23 cellular contexts compared by ENCODE assay signal in the genomic region with DNA sequence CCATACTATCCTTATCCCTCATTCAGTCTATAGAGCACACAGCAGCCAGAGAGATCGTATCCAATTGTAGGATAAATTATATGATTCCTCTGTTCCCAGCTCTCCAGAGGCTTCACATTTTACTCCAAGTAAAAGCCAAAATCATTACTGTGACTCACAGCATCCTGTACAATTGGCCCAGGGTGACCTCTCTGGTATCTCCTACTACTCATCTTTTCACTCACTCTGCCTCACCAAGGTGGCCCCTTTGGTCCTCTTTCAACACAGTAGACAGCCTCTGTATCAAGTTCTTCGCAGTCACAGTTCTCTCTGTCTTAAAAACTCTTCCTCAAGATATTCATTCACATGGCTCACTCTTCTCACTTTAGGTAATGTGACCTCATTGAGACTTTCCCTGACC.
DNase-seq lines count a peak whose midpoint lies in the region; ATAC-seq and TF ChIP-seq lines count a peak whose summit lies in the region.
"Had no signal": no experiment of that assay in that cellular context is flagged by ENCODE, and none has a peak within 500 bp of the region (broad histone marks: within the 10 kb centered on the region; RNA-seq: fewer than 3 reads in every experiment).

No MANE protein-coding gene starts in this region.

- CTCF ChIA-PET in A673 (lab: Charles Lee), result no interaction called here

- TF ChIP-seq POLR2A in adrenal gland (IDR thresholded peaks at IDR 0.05) (no peak), thyroid gland (IDR thresholded peaks at IDR 0.05) (no peak)

- no peak overlapping the region for H3K4me3 ChIP-seq in A673 (ENCODE audit: low read depth, low read length, poor library complexity, severe bottlenecking)
- no peak overlapping the region for H3K4me3 ChIP-seq in RWPE2 (ENCODE audit: severe bottlenecking)
- H3K4me3 ChIP-seq in adrenal gland, result no peak overlapping the region
- H3K4me3 ChIP-seq in thyroid gland (replicated peaks in 1 of 3), result no peak overlapping the region

- POLR2A ChIA-PET in A673 (lab: Charles Lee; ENCODE audit: low non-redundant PET), result no interaction called here

- intact Hi-C loops in A673 (cut with micrococcal nuclease; ENCODE audit: unreplicated experiment), result no loop called here
- intact Hi-C loops in adrenal gland (cut with DNase I), result no loop called here
- intact Hi-C loops in thyroid gland (cut with DNase I), result no loop called here

- peak; percentile 36; the same call in 2 of the 3 replicates for ATAC-seq in RWPE2 (ENCODE audit: low read depth)
- ATAC-seq in foreskin keratinocyte, result peak; percentile 53
- no peak for ATAC-seq in HG02970 (IDR thresholded peaks at IDR 0.05; ENCODE audit: low FRiP score, unreplicated experiment)
- ATAC-seq: CD8-positive, alpha-beta T cell; Panc1 had no signal

- 60 to 80% (median 70%) methylated on average over 2 of the region's 2 CpGs for WGBS in adrenal gland, 4 donors
- 80 to 93% methylated on average over 2 of the region's 2 CpGs for WGBS in thyroid gland, 2 donors

- H3K27ac ChIP-seq in A673 (ENCODE audit: low read depth, low read length, poor library complexity, severe bottlenecking), result no peak overlapping the region
- H3K27ac ChIP-seq in RWPE2 (ENCODE audit: poor library complexity, severe bottlenecking), result no peak overlapping the region
- H3K27ac ChIP-seq in foreskin keratinocyte, result no peak overlapping the region
- no peak overlapping the region for H3K27ac ChIP-seq in adrenal gland
- no peak overlapping the region for H3K27ac ChIP-seq in thyroid gland
- H3K27ac ChIP-seq: C4-2B had no signal

- H3K9me3 ChIP-seq in A673 (ENCODE audit: low read depth, low read length, poor library complexity, severe bottlenecking) (no peaks in the 10 kb centered on the region), RWPE2 (ENCODE audit: severe bottlenecking) (no peaks in the 10 kb centered on the region), adrenal gland (replicated peaks in 1 of 3) (no peaks in the 10 kb centered on the region), thyroid gland (no peaks in the 10 kb centered on the region)
- H3K9me3 ChIP-seq: SK-N-SH had no signal

- H3K27me3 ChIP-seq in A673 (replicated peaks; ENCODE audit: insufficient read depth, low read depth, low read length, poor library complexity) (no peaks in the 10 kb centered on the region), RWPE2 (ENCODE audit: insufficient read depth, poor library complexity, severe bottlenecking) (no peaks in the 10 kb centered on the region), foreskin keratinocyte (no peaks in the 10 kb centered on the region), adrenal gland (no peaks in the 10 kb centered on the region), thyroid gland (no peaks in the 10 kb centered on the region)

- DNase-seq in A673 (ENCODE audit: low spot score) (peak; percentile 26), HS-5 (ENCODE audit: low read depth) (peak; percentile 14), RWPE2 (ENCODE audit: low spot score) (no peak), foreskin keratinocyte (no peak), adrenal gland (no peak), thyroid gland (no peak)
- DNase-seq: Caco-2; CD8-positive, alpha-beta T cell; DMS79 treated with DMSO at 0.1 percent for 48 hours; H7; IMR-90; KG1; NCI-H1092; NCI-H1417 treated with DMSO at 0.1 percent for 48 hours; NCI-H1694 treated with DMSO at 0.1 percent for 48 hours; NCI-H2081; NCI-H2227 treated with DMSO at 0.1 percent for 48 hours; NCI-H526 treated with DMSO at 0.1 percent for 48 hours; SK-N-SH; SW 1271 had no signal

- no peaks in the 10 kb centered on the region for H3K36me3 ChIP-seq in A673 (ENCODE audit: insufficient read depth, low read length, poor library complexity, severe bottlenecking)
- H3K36me3 ChIP-seq in RWPE2 (ENCODE audit: low read depth), result no peaks in the 10 kb centered on the region
- H3K36me3 ChIP-seq in adrenal gland (replicated peaks in 1 of 2), result no peaks in the 10 kb centered on the region
- H3K36me3 ChIP-seq in thyroid gland, result no peaks in the 10 kb centered on the region

- H3K4me1 ChIP-seq in A673 (ENCODE audit: insufficient read depth, low read length, poor library complexity, severe bottlenecking), result peaks cover 4% of the 10 kb centered on the region
- peaks cover 10% of the 10 kb centered on the region for H3K4me1 ChIP-seq in RWPE2 (ENCODE audit: insufficient read depth, poor library complexity, severe bottlenecking)
- no peaks in the 10 kb centered on the region for H3K4me1 ChIP-seq in foreskin keratinocyte
- H3K4me1 ChIP-seq in adrenal gland (replicated peaks in 1 of 2), result no peaks in the 10 kb centered on the region
- no peaks in the 10 kb centered on the region for H3K4me1 ChIP-seq in thyroid gland
- H3K4me1 ChIP-seq: Caco-2 had no signal

- no TSS peak for BruUV-seq in A673 (replicated peaks; lab: Mats Ljungman, UMichigan)

- TF ChIP-seq CTCF in A673 (conservative IDR thresholded peaks at IDR 0.05; ENCODE audit: low read depth, low read length) (no peak), RWPE2 (IDR thresholded peaks at IDR 0.05; ENCODE audit: poor library complexity, severe bottlenecking) (no peak), foreskin keratinocyte (conservative IDR thresholded peaks at IDR 0.05) (no peak), adrenal gland (IDR thresholded peaks at IDR 0.05) (no peak), thyroid gland (IDR thresholded peaks at IDR 0.05) (no peak)

Comparison
In these comparisons a context has a peak if more than half of its experiments do, and no peak if none do; other contexts are left out.
1. DNase-seq: peak in A673 (single experiment) and HS-5 (single experiment); none in RWPE2 (single experiment), foreskin keratinocyte (0 of 2), adrenal gland (0 of 7) and thyroid gland (0 of 2).